In the genomic region with DNA sequence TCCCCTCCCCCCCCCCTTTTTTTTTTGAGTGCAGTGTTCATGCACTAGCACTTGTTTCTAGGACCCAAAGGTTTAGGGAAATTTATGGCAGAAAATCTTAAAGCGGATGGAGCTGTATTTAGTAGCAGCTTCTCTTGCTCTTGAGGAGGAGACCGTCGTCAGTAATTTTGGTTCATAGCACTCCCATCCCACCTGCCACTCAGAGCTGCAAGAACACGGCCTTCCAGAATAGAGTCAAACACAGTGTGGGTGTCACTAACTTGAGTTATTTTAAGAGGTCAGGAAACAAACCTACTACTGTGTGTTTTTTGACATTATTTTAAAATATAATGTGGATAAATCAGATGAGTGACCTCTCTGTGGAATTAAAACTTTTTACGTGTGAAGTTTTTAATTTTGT, we compare ENCODE assay signal across 10 cellular contexts.
"Had no signal": no experiment of that assay in that cellular context is flagged by ENCODE, and none has a peak within 500 bp of the region (broad histone marks: within the 10 kb centered on the region; RNA-seq: fewer than 3 reads in every experiment).

No MANE protein-coding gene starts in this region.

- H3K4me3 ChIP-seq: coronary artery, esophagus muscularis mucosa, lower lobe of right lung, neural progenitor cell, SJCRH30 had no signal

- ATAC-seq: activated CD4-positive, CD25-positive, alpha-beta regulatory T cell treated with anti-CD3 and anti-CD28 coated beads, Interleukin-2, amount 50 U/mL, for 24 hours; lower lobe of right lung; stimulated activated memory B cell treated with anti-CD40 and anti-IgM and Interleukin-4, amounts not matched to agents 10 μg/mL and 1 μg/mL and 100 μg/mL, for 72 hours had no signal

- H3K36me3 ChIP-seq: lower lobe of right lung, neural progenitor cell had no signal

- H3K27ac ChIP-seq: coronary artery, esophagus muscularis mucosa, lower lobe of right lung, neural progenitor cell, SJCRH30 had no signal

- DNase-seq: activated naive CD4-positive, alpha-beta T cell treated with anti-CD3 and anti-CD28 coated beads for 36 hours; effector CD4-positive, alpha-beta T cell; lower lobe of right lung; SJCRH30; stimulated activated CD4-positive, alpha-beta T cell treated with anti-CD3 and anti-CD28 coated beads, Interleukin-2, amount 100 ng/mL, for 48 hours had no signal

- H3K27me3 ChIP-seq: esophagus muscularis mucosa, neural progenitor cell, SJCRH30 had no signal

- H3K4me1 ChIP-seq: SJCRH30 had no signal
